ENCODE assay signal across 15 cellular contexts in the genomic region with DNA sequence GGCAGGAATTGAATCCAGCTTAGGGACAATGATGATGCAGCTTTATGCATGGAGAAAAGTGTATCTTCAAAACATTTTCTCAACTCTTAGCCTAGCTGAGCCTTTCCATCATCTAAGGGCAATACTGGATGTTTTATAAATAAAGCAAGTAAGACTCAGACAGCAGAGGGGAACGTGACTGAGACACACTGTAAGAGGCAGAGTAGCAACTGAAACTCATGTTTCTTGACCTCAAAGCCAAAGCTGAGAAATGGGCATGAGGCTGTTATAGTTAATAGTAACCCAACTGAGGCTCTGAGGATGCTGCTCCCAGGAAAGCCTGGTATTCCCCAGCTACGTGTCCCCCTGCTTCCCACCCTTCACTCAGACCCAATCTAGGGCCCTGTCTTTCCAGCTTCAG. TPM values are rescaled to one million over a fixed set of nuclear protein-coding genes. Genes with fewer than 3 reads are reported as not detected.
DNase-seq lines count a peak whose midpoint lies in the region; ATAC-seq lines count a peak whose summit lies in the region.
"Had no signal": no experiment of that assay in that cellular context is flagged by ENCODE, and none has a peak within 500 bp of the region (broad histone marks: within the 10 kb centered on the region; RNA-seq: fewer than 3 reads in every experiment).

No MANE protein-coding gene starts in this region.

- peaks cover 5% of the 10 kb centered on the region for H3K4me1 Mint-ChIP-seq in T-helper 17 cell

- no peak for DNase-seq in T-helper 17 cell
- DNase-seq in NCI-H2171 (lab: John Stamatoyannopoulos, UW): no peak
- no peak for DNase-seq in HCEC 1CT
- no peak for DNase-seq in activated effector memory CD4-positive, alpha-beta T cell treated with anti-CD3 and anti-CD28 coated beads, Interleukin-2, amount 50 U/mL, for 16 hours
- DNase-seq: activated CD8-positive, alpha-beta T cell treated with anti-CD3 and anti-CD28 coated beads, Interleukin-2, amount 10 ng/mL, durations not matched to agents 7 days and 5 days; amniotic stem cell; DMS153; HFFc6; Karpas-422; NCI-H1436 treated with DMSO at 0.1 percent for 48 hours; NCI-H510A had no signal

- H3K9me3 ChIP-seq in T-helper 17 cell (ENCODE audit: control insufficient read depth, low read length, poor library complexity, severe bottlenecking): no peaks in the 10 kb centered on the region

- ATAC-seq in GM19023 (IDR thresholded peaks at IDR 0.05; ENCODE audit: unreplicated experiment) (peak; percentile 71), GM21529 (IDR thresholded peaks at IDR 0.05; ENCODE audit: unreplicated experiment) (peak; percentile 62), HG02973 (IDR thresholded peaks at IDR 0.05; ENCODE audit: unreplicated experiment) (peak; percentile 47), T-helper 17 cell (no peak)
- ATAC-seq: activated CD8-positive, alpha-beta T cell treated with anti-CD3 and anti-CD28 coated beads, Interleukin-2, amount 10 ng/mL, durations not matched to agents 7 days and 5 days had no signal

- H3K27me3 Mint-ChIP-seq in T-helper 17 cell: no peaks in the 10 kb centered on the region

- H3K36me3 Mint-ChIP-seq in T-helper 17 cell (ENCODE audit: low read depth): no peaks in the 10 kb centered on the region

- H3K4me3 Mint-ChIP-seq in T-helper 17 cell: no peak overlapping the region
- H3K4me3 Mint-ChIP-seq: activated CD8-positive, alpha-beta T cell treated with anti-CD3 and anti-CD28 coated beads, Interleukin-2, amount 10 ng/mL, durations not matched to agents 7 days and 5 days; HFFc6 had no signal

- H3K27ac Mint-ChIP-seq in T-helper 17 cell: peak overlapping the region; percentile 4
- H3K27ac Mint-ChIP-seq: activated T-helper 2 cell treated with anti-CD3 and anti-CD28 coated beads, Interferon-gamma antibody, Interleukin-2, Interleukin-4, amounts not matched to agents 10 μg/mL and 5 μg/mL and 100 μg/mL, durations not matched to agents 14 hours and 24 hours and 36 hours; HFFc6 had no signal

RNA-seq across cellular contexts. Expression of gene ARHGEF9, which starts 44.6 kb away (rescaled TPM):
- total RNA-seq in T-helper 17 cell: 10 to 100 TPM; 15.2 to 16.2 TPM
